1 cellular context compared by ENCODE assay signal in genomic region chr9:136331556-136332481, GRCh38.
TF ChIP-seq lines count a peak whose summit lies in the region.

No MANE protein-coding gene starts in this region.

TF ChIP-seq in HepG2, 621 proteins besides CTCF, POLR2A, EP300 and RAD21 (continued from another document):
- TF ChIP-seq AKNA (CRISPR knock-in tag; IDR thresholded peaks at IDR 0.05; ENCODE audit: borderline replicate concordance) (no peak), ZNF430 (CRISPR knock-in tag; IDR thresholded peaks at IDR 0.05) (no peak), HBP1 (CRISPR knock-in tag; IDR thresholded peaks at IDR 0.05; ENCODE audit: low read depth) (no peak), SMC3 (IDR thresholded peaks at IDR 0.05; ENCODE audit: low read length) (no peak), GTF2F1 (IDR thresholded peaks at IDR 0.05; ENCODE audit: low read length) (no peak), PATZ1 (CRISPR knock-in tag; IDR thresholded peaks at IDR 0.05) (peak; percentile 47; the same call in 1 of the 2 replicates), ZBTB38 (CRISPR knock-in tag; IDR thresholded peaks at IDR 0.05) (peak; percentile 42; the same call in 1 of the 2 replicates), MXD4 (CRISPR knock-in tag; IDR thresholded peaks at IDR 0.05) (no peak), NFKBIZ (CRISPR knock-in tag; IDR thresholded peaks at IDR 0.05) (no peak), HNF4A (CRISPR knock-in tag; IDR thresholded peaks at IDR 0.05) (peak; percentile 62), NRL (CRISPR knock-in tag; IDR thresholded peaks at IDR 0.05; ENCODE audit: borderline replicate concordance) (no peak), STAT6 (CRISPR knock-in tag; IDR thresholded peaks at IDR 0.05; ENCODE audit: borderline replicate concordance) (no peak), CREB3 (CRISPR knock-in tag; IDR thresholded peaks at IDR 0.05) (no peak), FOSL2 (CRISPR knock-in tag; IDR thresholded peaks at IDR 0.05) (no peak), HOXA9 (CRISPR knock-in tag; IDR thresholded peaks at IDR 0.05; ENCODE audit: borderline replicate concordance) (no peak), ZNF841 (CRISPR knock-in tag; IDR thresholded peaks at IDR 0.05; ENCODE audit: borderline replicate concordance) (no peak), PITX1 (CRISPR knock-in tag; IDR thresholded peaks at IDR 0.05) (peak; percentile 83), ZNF883 (CRISPR knock-in tag; IDR thresholded peaks at IDR 0.05; ENCODE audit: not compliant biosample characterization) (no peak), MBNL3 (CRISPR knock-in tag; conservative IDR thresholded peaks at IDR 0.05) (no peak), ZNF33B (CRISPR knock-in tag; IDR thresholded peaks at IDR 0.05) (no peak), ELF1 (CRISPR knock-in tag; IDR thresholded peaks at IDR 0.05) (no peak), TCF7L2 (IDR thresholded peaks at IDR 0.05; ENCODE audit: low read depth, low read length) (no peak), BRF2 (CRISPR knock-in tag; IDR thresholded peaks at IDR 0.05) (no peak), ZNF280D (CRISPR knock-in tag; IDR thresholded peaks at IDR 0.05) (no peak), ZNF740 (CRISPR knock-in tag; IDR thresholded peaks at IDR 0.05) (no peak), NR2F6 (IDR thresholded peaks at IDR 0.05) (no peak), NR2F6 (CRISPR knock-in tag; IDR thresholded peaks at IDR 0.05) (peak; percentile 46; the same call in 1 of the 2 replicates), ARID4A (CRISPR knock-in tag; IDR thresholded peaks at IDR 0.05; ENCODE audit: borderline replicate concordance) (no peak; the same call in 1 of the 2 replicates), MAX (IDR thresholded peaks at IDR 0.05) (0 out of 2 replicates have a peak, but pooled peaks have one; percentile 19), HNRNPH1 (optimal IDR thresholded peaks at IDR 0.05; ENCODE audit: low read depth, low read length) (no peak), PPARG (CRISPR knock-in tag; conservative IDR thresholded peaks at IDR 0.05) (no peak)
